In the genomic region with DNA sequence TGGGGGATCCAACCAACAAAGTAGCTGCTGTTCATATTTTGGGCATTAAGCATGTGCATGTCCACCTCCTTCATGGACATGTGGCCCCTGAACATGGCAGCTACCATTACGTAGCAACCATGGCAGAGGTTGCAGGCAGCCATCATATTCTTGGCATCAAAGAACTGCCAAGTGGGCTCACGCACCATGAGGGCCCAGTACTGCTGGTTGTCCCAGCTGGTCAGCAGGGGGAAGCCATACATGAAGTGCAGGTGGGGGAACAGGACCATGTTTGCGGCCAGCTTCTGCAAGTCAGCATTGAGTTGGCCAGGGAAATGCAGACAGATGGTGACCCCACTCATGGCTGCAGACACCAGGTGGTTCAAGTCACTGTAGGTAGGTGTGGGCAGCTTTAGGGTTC, we compare ENCODE assay signal across 20 cellular contexts. TPM values are rescaled to one million over a fixed set of nuclear protein-coding genes. Genes with fewer than 3 reads are reported as not detected.
DNase-seq lines count a peak whose midpoint lies in the region; ATAC-seq and TF ChIP-seq lines count a peak whose summit lies in the region.
"Had no signal": no experiment of that assay in that cellular context is flagged by ENCODE, and none has a peak within 500 bp of the region (broad histone marks: within the 10 kb centered on the region; RNA-seq: fewer than 3 reads in every experiment).

No MANE protein-coding gene starts in this region.

- H3K4me3 Mint-ChIP-seq in activated CD8-positive, alpha-beta T cell treated with anti-CD3 and anti-CD28 coated beads for 36 hours: no peak overlapping the region
- no peak overlapping the region for H3K4me3 Mint-ChIP-seq in activated CD8-positive, alpha-beta T cell treated with anti-CD3 and anti-CD28 coated beads, Interleukin-2, amount 10 ng/mL, durations not matched to agents 7 days and 5 days
- no peak overlapping the region for H3K4me3 Mint-ChIP-seq in endodermal cell
- H3K4me3 Mint-ChIP-seq in stimulated activated effector memory CD8-positive, alpha-beta T cell treated with anti-CD3 and anti-CD28 coated beads, Interleukin-12 subunit alpha, Interleukin-12 subunit beta, amount 100 ng/mL, for 72 hours: no peak overlapping the region
- H3K4me3 Mint-ChIP-seq: nephron; stimulated activated naive B cell treated with anti-CD40 and anti-IgM and Interleukin-4, amounts not matched to agents 10 μg/mL and 1 μg/mL and 100 μg/mL, for 72 hours had no signal

- TF ChIP-seq POLR2A in body of pancreas (IDR thresholded peaks at IDR 0.05): no peak

- no peak overlapping the region for H3K27ac ChIP-seq in endodermal cell (ENCODE audit: low read depth, low read length)
- no peak overlapping the region for H3K27ac ChIP-seq in body of pancreas
- H3K27ac ChIP-seq: transverse colon had no signal

- POLR2A ChIA-PET in activated CD8-positive, alpha-beta T cell treated with anti-CD3 and anti-CD28 coated beads for 36 hours (lab: Charles Lee): interaction anchor here (1.4 kb wide), 1 partner anchor 196 kb away, joined by 5 read pairs; the partner anchor contains the start of gene CDKN2B
- POLR2A ChIA-PET in activated CD8-positive, alpha-beta T cell treated with anti-CD3 and anti-CD28 coated beads, Interleukin-2, amount 10 ng/mL, durations not matched to agents 7 days and 5 days (lab: Charles Lee): no interaction called here

- intact Hi-C loops in activated CD8-positive, alpha-beta T cell treated with anti-CD3 and anti-CD28 coated beads for 36 hours (cut with micrococcal nuclease): loop anchor here (2.0 to 5.0 kb wide), 4 partner anchors 225 to 429 kb away; no protein-coding TSS in a partner anchor
- intact Hi-C loops in body of pancreas (cut with DNase I): loop anchor here (5.0 kb wide), 1 partner anchor 425 kb away; no protein-coding TSS in a partner anchor

- peaks cover 38% of the 10 kb centered on the region for H3K36me3 Mint-ChIP-seq in activated CD8-positive, alpha-beta T cell treated with anti-CD3 and anti-CD28 coated beads for 36 hours (ENCODE audit: low read depth)
- H3K36me3 Mint-ChIP-seq in activated CD8-positive, alpha-beta T cell treated with anti-CD3 and anti-CD28 coated beads, Interleukin-2, amount 10 ng/mL, durations not matched to agents 7 days and 5 days (ENCODE audit: low read depth): peaks cover 37% of the 10 kb centered on the region
- peaks cover 61% of the 10 kb centered on the region for H3K36me3 Mint-ChIP-seq in endodermal cell (ENCODE audit: low read depth)
- peaks cover 66% of the 10 kb centered on the region for H3K36me3 Mint-ChIP-seq in stimulated activated effector memory CD8-positive, alpha-beta T cell treated with anti-CD3 and anti-CD28 coated beads, Interleukin-12 subunit alpha, Interleukin-12 subunit beta, amount 100 ng/mL, for 72 hours

- no peak overlapping the region for H3K9ac ChIP-seq in endodermal cell (ENCODE audit: extremely low read depth, low read length, poor library complexity, severe bottlenecking)

- H3K4me3 ChIP-seq in endodermal cell (ENCODE audit: low read length) (no peak overlapping the region), body of pancreas (no peak overlapping the region)
- H3K4me3 ChIP-seq: heart right ventricle, transverse colon had no signal

- H3K27me3 ChIP-seq in endodermal cell (ENCODE audit: control insufficient read depth, insufficient read depth, low read length, poor library complexity, severe bottlenecking) (no peaks in the 10 kb centered on the region), body of pancreas (no peaks in the 10 kb centered on the region)
- H3K27me3 ChIP-seq: heart right ventricle, transverse colon had no signal

- no peaks in the 10 kb centered on the region for H3K9me3 Mint-ChIP-seq in activated CD8-positive, alpha-beta T cell treated with anti-CD3 and anti-CD28 coated beads for 36 hours
- H3K9me3 Mint-ChIP-seq in activated CD8-positive, alpha-beta T cell treated with anti-CD3 and anti-CD28 coated beads, Interleukin-2, amount 10 ng/mL, durations not matched to agents 7 days and 5 days (ENCODE audit: insufficient read depth): no peaks in the 10 kb centered on the region
- no peaks in the 10 kb centered on the region for H3K9me3 Mint-ChIP-seq in endodermal cell
- no peaks in the 10 kb centered on the region for H3K9me3 Mint-ChIP-seq in stimulated activated effector memory CD8-positive, alpha-beta T cell treated with anti-CD3 and anti-CD28 coated beads, Interleukin-12 subunit alpha, Interleukin-12 subunit beta, amount 100 ng/mL, for 72 hours
- H3K9me3 Mint-ChIP-seq: nephron; stimulated activated naive B cell treated with anti-CD40 and anti-IgM and Interleukin-4, amounts not matched to agents 10 μg/mL and 1 μg/mL and 100 μg/mL, for 72 hours had no signal

- H3K27ac Mint-ChIP-seq in activated CD8-positive, alpha-beta T cell treated with anti-CD3 and anti-CD28 coated beads for 36 hours: peak overlapping the region; percentile 69
- H3K27ac Mint-ChIP-seq in activated CD8-positive, alpha-beta T cell treated with anti-CD3 and anti-CD28 coated beads, Interleukin-2, amount 10 ng/mL, durations not matched to agents 7 days and 5 days: no peak overlapping the region
- peak overlapping the region; percentile 75 for H3K27ac Mint-ChIP-seq in endodermal cell
- peak overlapping the region; percentile 53 for H3K27ac Mint-ChIP-seq in stimulated activated effector memory CD8-positive, alpha-beta T cell treated with anti-CD3 and anti-CD28 coated beads, Interleukin-12 subunit alpha, Interleukin-12 subunit beta, amount 100 ng/mL, for 72 hours
- H3K27ac Mint-ChIP-seq: stimulated activated naive B cell treated with anti-CD40 and anti-IgM and Interleukin-4, amounts not matched to agents 10 μg/mL and 1 μg/mL and 100 μg/mL, for 72 hours had no signal

- H3K4me1 ChIP-seq in endodermal cell (ENCODE audit: control insufficient read depth, insufficient read depth, low read length): peaks cover 2% of the 10 kb centered on the region
- peaks cover 22% of the 10 kb centered on the region for H3K4me1 ChIP-seq in body of pancreas

- no peaks in the 10 kb centered on the region for H3K9me3 ChIP-seq in endodermal cell (ENCODE audit: control insufficient read depth, low read length)
- no peaks in the 10 kb centered on the region for H3K9me3 ChIP-seq in body of pancreas
- H3K9me3 ChIP-seq: heart right ventricle, transverse colon had no signal

- WGBS in endodermal cell (ENCODE audit: insufficient coverage in 1 of 2, insufficient read length in 1 of 2), 2 experiments: 90 to 96% methylated on average over 2 to 3 of the region's 3 CpGs
- 88 to 97% methylated on average over 3 of the region's 3 CpGs for whole genome bisulfite sequencing in body of pancreas, 2 donors

- no peak for ATAC-seq in activated CD8-positive, alpha-beta T cell treated with anti-CD3 and anti-CD28 coated beads for 36 hours
- no peak for ATAC-seq in activated CD8-positive, alpha-beta T cell treated with anti-CD3 and anti-CD28 coated beads, Interleukin-2, amount 10 ng/mL, durations not matched to agents 7 days and 5 days
- ATAC-seq in stimulated activated effector memory CD8-positive, alpha-beta T cell treated with anti-CD3 and anti-CD28 coated beads, Interleukin-12 subunit alpha, Interleukin-12 subunit beta, amount 100 ng/mL, for 72 hours: no peak
- ATAC-seq in GM19395 (IDR thresholded peaks at IDR 0.05; ENCODE audit: unreplicated experiment) (no peak), body of pancreas (no peak), GM19463 (IDR thresholded peaks at IDR 0.05; ENCODE audit: unreplicated experiment) (no peak)
- ATAC-seq: stimulated activated naive B cell treated with anti-CD40 and anti-IgM and Interleukin-4, amounts not matched to agents 10 μg/mL and 1 μg/mL and 100 μg/mL, for 72 hours had no signal

- no peak for TF ChIP-seq CTCF in activated CD8-positive, alpha-beta T cell treated with anti-CD3 and anti-CD28 coated beads for 36 hours (IDR thresholded peaks at IDR 0.05)
- TF ChIP-seq CTCF in endodermal cell (conservative IDR thresholded peaks at IDR 0.05): no peak
- TF ChIP-seq CTCF in body of pancreas (IDR thresholded peaks at IDR 0.05): no peak

- CTCF ChIA-PET in activated CD8-positive, alpha-beta T cell treated with anti-CD3 and anti-CD28 coated beads for 36 hours (lab: Charles Lee): interaction anchor here (0.6 to 8.3 kb wide), 24 partner anchors 9 to 648 kb away, joined by 3 to 149 read pairs (median 5); partner anchors contain the start of gene CDKN2B
- CTCF ChIA-PET in activated CD8-positive, alpha-beta T cell treated with anti-CD3 and anti-CD28 coated beads, Interleukin-2, amount 10 ng/mL, durations not matched to agents 7 days and 5 days (lab: Charles Lee): interaction anchor here (1.1 to 8.5 kb wide), 12 partner anchors 8 to 641 kb away, joined by 3 to 152 read pairs (median 18); partner anchors contain the start of genes CDKN2B and MTAP

- H3K36me3 ChIP-seq in endodermal cell (ENCODE audit: control insufficient read depth, insufficient read depth, low read length): peaks cover 64% of the 10 kb centered on the region
- no peaks in the 10 kb centered on the region for H3K36me3 ChIP-seq in body of pancreas (replicated peaks in 1 of 2; ENCODE audit: insufficient read depth in 1 of 2, low read depth in 2 of 2)

- no peaks in the 10 kb centered on the region for H3K27me3 Mint-ChIP-seq in activated CD8-positive, alpha-beta T cell treated with anti-CD3 and anti-CD28 coated beads for 36 hours
- H3K27me3 Mint-ChIP-seq in activated CD8-positive, alpha-beta T cell treated with anti-CD3 and anti-CD28 coated beads, Interleukin-2, amount 10 ng/mL, durations not matched to agents 7 days and 5 days (ENCODE audit: low read depth): no peaks in the 10 kb centered on the region
- no peaks in the 10 kb centered on the region for H3K27me3 Mint-ChIP-seq in endodermal cell (ENCODE audit: insufficient read depth)
- H3K27me3 Mint-ChIP-seq: stimulated activated naive B cell treated with anti-CD40 and anti-IgM and Interleukin-4, amounts not matched to agents 10 μg/mL and 1 μg/mL and 100 μg/mL, for 72 hours had no signal

- H3K4me1 Mint-ChIP-seq in activated CD8-positive, alpha-beta T cell treated with anti-CD3 and anti-CD28 coated beads for 36 hours (ENCODE audit: low read depth): peaks cover 49% of the 10 kb centered on the region
- peaks cover 39% of the 10 kb centered on the region for H3K4me1 Mint-ChIP-seq in activated CD8-positive, alpha-beta T cell treated with anti-CD3 and anti-CD28 coated beads, Interleukin-2, amount 10 ng/mL, durations not matched to agents 7 days and 5 days (ENCODE audit: low read depth)
- peaks cover 11% of the 10 kb centered on the region for H3K4me1 Mint-ChIP-seq in endodermal cell
- peaks cover 40% of the 10 kb centered on the region for H3K4me1 Mint-ChIP-seq in stimulated activated effector memory CD8-positive, alpha-beta T cell treated with anti-CD3 and anti-CD28 coated beads, Interleukin-12 subunit alpha, Interleukin-12 subunit beta, amount 100 ng/mL, for 72 hours

- DNase-seq in activated CD8-positive, alpha-beta T cell treated with anti-CD3 and anti-CD28 coated beads for 36 hours: no peak
- no peak for DNase-seq in activated CD8-positive, alpha-beta T cell treated with anti-CD3 and anti-CD28 coated beads, Interleukin-2, amount 10 ng/mL, durations not matched to agents 7 days and 5 days
- DNase-seq in NCI-H69 (lab: John Stamatoyannopoulos, UW): peak; percentile 31
- DNase-seq in endodermal cell: no peak
- DNase-seq in stimulated activated effector memory CD8-positive, alpha-beta T cell treated with anti-CD3 and anti-CD28 coated beads, Interleukin-12 subunit alpha, Interleukin-12 subunit beta, amount 100 ng/mL, for 72 hours (ENCODE audit: low spot score in 2 of 2): no peak
- DNase-seq in body of pancreas: no peak
- DNase-seq: activated CD4-positive, alpha-beta T cell treated with anti-CD3 and anti-CD28 coated beads, Interleukin-2, amount 50 U/mL, for 48 hours; caudate nucleus; effector CD8-positive, alpha-beta T cell; heart right ventricle; NCI-H1436 treated with DMSO at 0.1 percent for 48 hours; NCI-H2171; NCI-H774; RPMI8226; stimulated activated CD4-positive, alpha-beta T cell treated with anti-CD3 and anti-CD28 coated beads, Interleukin-15, amount 100 ng/mL, for 24 hours; stimulated activated naive B cell treated with anti-CD40 and anti-IgM and Interleukin-4, amounts not matched to agents 10 μg/mL and 1 μg/mL and 100 μg/mL, for 72 hours; transverse colon had no signal

RNA-seq across cellular contexts. Expression of gene MTAP, which starts 9.5 kb away (rescaled TPM):
- total RNA-seq in activated CD8-positive, alpha-beta T cell treated with anti-CD3 and anti-CD28 coated beads for 36 hours: 10 to 100 TPM; 70.2 to 73.9 TPM
- total RNA-seq in activated CD8-positive, alpha-beta T cell treated with anti-CD3 and anti-CD28 coated beads, Interleukin-2, amount 10 ng/mL, durations not matched to agents 7 days and 5 days: 10 to 100 TPM; 62.5 to 68.2 TPM
- total RNA-seq in endodermal cell: 10 to 100 TPM; 81.0 to 99.0 TPM
- polyA plus RNA-seq in endodermal cell (2013, experiment 1 of 2): 35.0 TPM
- 31.5 TPM for polyA plus RNA-seq in endodermal cell (2013, experiment 2 of 2)
- 10 to 100 TPM; 10.9 to 25.1 TPM for total RNA-seq in body of pancreas
